7 cellular contexts compared by ENCODE assay signal in the genomic region with DNA sequence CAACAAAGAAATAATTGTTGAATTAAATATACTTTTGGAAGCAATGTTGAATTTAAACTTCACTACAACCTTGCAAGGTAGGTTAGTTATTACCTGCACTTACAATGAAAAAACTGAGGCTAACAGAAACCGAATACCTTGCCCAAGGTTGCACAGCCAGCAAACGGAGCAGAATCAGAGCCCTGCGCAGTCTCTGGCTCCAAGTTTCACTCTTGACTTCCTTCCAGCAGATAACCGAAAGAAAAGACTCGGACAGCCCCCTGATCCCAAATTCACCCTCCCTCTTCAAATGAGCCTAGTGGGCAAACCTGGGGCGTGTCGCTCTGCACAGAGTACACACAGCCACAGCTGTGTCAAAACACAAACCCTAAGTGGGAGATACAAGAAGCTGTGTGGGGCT.
"Had no signal": no experiment of that assay in that cellular context is flagged by ENCODE, and none has a peak within 500 bp of the region (broad histone marks: within the 10 kb centered on the region; RNA-seq: fewer than 3 reads in every experiment).

No MANE protein-coding gene starts in this region.

- FAIRE-seq: H1, H54 had no signal

- H3K27ac ChIP-seq: HL-60 had no signal

- H3K4me3 Mint-ChIP-seq: GM23338, H9, IgD-negative memory B cell had no signal

- ATAC-seq: GM23338 had no signal

- H3K9me3 Mint-ChIP-seq: GM23338, H9 had no signal

- H3K4me2 ChIP-seq: GM23338 had no signal

- H2AFZ ChIP-seq: GM23338 had no signal

- H3K4me3 ChIP-seq: GM23338 had no signal

- H3K36me3 Mint-ChIP-seq: IgD-negative memory B cell had no signal

- H3K4me1 Mint-ChIP-seq: IgD-negative memory B cell had no signal

- H3K27ac Mint-ChIP-seq: GM23338, H9, IgD-negative memory B cell had no signal

- DNase-seq: H9, HCEC 1CT had no signal
